In genomic region chr4:186191266-186192067, GRCh38 we compare ENCODE assay signal across 1 cellular context.
TF ChIP-seq lines count a peak whose summit lies in the region.

TSS of gene CYP4V2 (plus strand) at chr4:186191567. CDS start at chr4:186191824, 257 bp downstream.

TF ChIP-seq in K562, 482 proteins besides CTCF, POLR2A, EP300 and RAD21 (continued from another document and continues in another):
- TF ChIP-seq ZNF134 (CRISPR knock-in tag; conservative IDR thresholded peaks at IDR 0.05) (0 out of 2 replicates have a peak, but pooled peaks have one; percentile 9), MGA (IDR thresholded peaks at IDR 0.05) (no peak; the same call in 1 of the 2 replicates), SP1 (CRISPR knock-in tag; IDR thresholded peaks at IDR 0.05) (no peak; the same call in none of the 2 replicates), SRSF3 (IDR thresholded peaks at IDR 0.05; ENCODE audit: insufficient read depth, low read length) (no peak), RFX1 (IDR thresholded peaks at IDR 0.05) (no peak), TRIM25 (IDR thresholded peaks at IDR 0.05; ENCODE audit: borderline replicate concordance) (no peak), HOMEZ (CRISPR knock-in tag; IDR thresholded peaks at IDR 0.05) (no peak), SIX5 (IDR thresholded peaks at IDR 0.05; ENCODE audit: borderline replicate concordance in 1 of 2, insufficient read depth in 1 of 2, low read depth in 1 of 2, low read length in 2 of 2) (0 out of 4 replicates have a peak, but pooled peaks of 1 of the 2 experiments have one; percentile 0), EGR1 (conservative IDR thresholded peaks at IDR 0.05) (peak; percentile 71), PTTG1 (tag; IDR thresholded peaks at IDR 0.05; ENCODE audit: low read depth) (no peak), HDAC1 (IDR thresholded peaks at IDR 0.05) (peak in 1 of 2 experiments; percentile 68; a peak in 2 of 4 replicates), RBM15 (IDR thresholded peaks at IDR 0.05; ENCODE audit: insufficient read depth, low read length) (no peak), ZBTB40 (IDR thresholded peaks at IDR 0.05) (peak; percentile 95), ZBTB40 (CRISPR knock-in tag; IDR thresholded peaks at IDR 0.05) (no peak), ARID3B (CRISPR knock-in tag; IDR thresholded peaks at IDR 0.05; ENCODE audit: borderline replicate concordance) (no peak), CEBPG (CRISPR knock-in tag; IDR thresholded peaks at IDR 0.05) (no peak), CEBPG (tag; conservative IDR thresholded peaks at IDR 0.05 in 1 of 2, IDR thresholded peaks at IDR 0.05 in 1 of 2) (peak in 1 of 2 experiments; percentile 48; a peak in 2 of 4 replicates), GABPB1 (CRISPR knock-in tag; IDR thresholded peaks at IDR 0.05) (peak; percentile 93), MAFG (tag; conservative IDR thresholded peaks at IDR 0.05) (no peak), KLF1 (tag; IDR thresholded peaks at IDR 0.05) (peak; percentile 91), COPS2 (conservative IDR thresholded peaks at IDR 0.05) (no peak), PREB (CRISPR knock-in tag; IDR thresholded peaks at IDR 0.05) (no peak), CBFA2T2 (conservative IDR thresholded peaks at IDR 0.05) (no peak), GATAD2B (IDR thresholded peaks at IDR 0.05; ENCODE audit: borderline replicate concordance) (peak; percentile 99), NFIX (CRISPR knock-in tag; IDR thresholded peaks at IDR 0.05; ENCODE audit: low read depth) (no peak), PCBP1 (IDR thresholded peaks at IDR 0.05; ENCODE audit: low read depth, low read length, poor library complexity, severe bottlenecking) (peak; percentile 80), HOXB6 (CRISPR knock-in tag; IDR thresholded peaks at IDR 0.05; ENCODE audit: borderline replicate concordance) (no peak), SMARCA4 (IDR thresholded peaks at IDR 0.05) (no peak)
